Comparison of ENCODE assay signal across 12 cellular contexts in the genomic region with DNA sequence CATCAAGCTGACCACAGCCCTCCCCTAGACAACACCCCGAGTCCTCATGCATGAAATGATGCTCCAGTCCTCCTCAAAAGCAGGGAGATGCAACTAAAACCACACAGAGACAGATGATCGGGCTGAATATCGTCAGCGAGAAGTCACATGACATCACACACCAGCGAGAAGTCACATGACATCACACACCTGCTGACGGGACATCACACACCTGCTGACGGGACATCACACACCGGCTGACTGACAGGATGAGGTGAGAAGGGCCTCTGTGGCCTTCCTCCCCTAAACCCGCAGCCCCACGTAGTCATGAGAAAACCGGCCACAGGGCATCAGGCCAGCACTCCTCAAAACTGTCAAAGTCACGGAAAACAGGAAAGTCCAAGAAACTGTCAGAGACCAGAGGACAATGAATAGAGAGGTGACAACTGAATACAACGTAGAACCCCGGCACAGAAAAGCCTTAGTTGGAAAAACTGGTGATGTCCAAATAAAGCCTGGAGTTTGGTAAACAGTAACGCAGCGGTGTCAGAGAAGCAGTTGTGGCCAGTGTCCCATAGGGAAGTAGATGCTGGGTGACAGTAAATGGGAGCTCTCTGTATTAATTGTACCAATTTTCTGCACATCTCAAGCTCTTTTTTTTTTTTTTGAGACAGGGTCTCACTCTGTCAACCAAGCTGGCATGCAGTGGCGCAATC. TPM values are rescaled to one million over a fixed set of nuclear protein-coding genes. Genes with fewer than 3 reads are reported as not detected.
DNase-seq lines count a peak whose midpoint lies in the region; ATAC-seq, FAIRE-seq and TF ChIP-seq lines count a peak whose summit lies in the region.
"Had no signal": no experiment of that assay in that cellular context is flagged by ENCODE, and none has a peak within 500 bp of the region (broad histone marks: within the 10 kb centered on the region; RNA-seq: fewer than 3 reads in every experiment).

No MANE protein-coding gene starts in this region.

- ATAC-seq in A549 = no peak
- peak; percentile 17 for ATAC-seq in activated T-helper 17 cell treated with anti-CD3 and anti-CD28 coated beads, Interleukin-2, amount 50 U/mL, for 72 hours (replicated peaks)
- peak; percentile 72 for ATAC-seq in memory B cell (ENCODE audit: low read depth)
- no peak for ATAC-seq in HG02973 (IDR thresholded peaks at IDR 0.05; ENCODE audit: unreplicated experiment)
- no peak for ATAC-seq in GM21360 (IDR thresholded peaks at IDR 0.05; ENCODE audit: unreplicated experiment)
- ATAC-seq in HG02870 (IDR thresholded peaks at IDR 0.05; ENCODE audit: unreplicated experiment) = no peak
- ATAC-seq: psoas muscle had no signal

- no peak for TF ChIP-seq EP300 in A549 (IDR thresholded peaks at IDR 0.05)

- H3K4me1 Mint-ChIP-seq in activated T-helper 17 cell treated with anti-CD3 and anti-CD28 coated beads, Interleukin-2, amount 50 U/mL, for 72 hours = peaks cover 30% of the 10 kb centered on the region
- H3K4me1 Mint-ChIP-seq in memory B cell = peaks cover 39% of the 10 kb centered on the region
- H3K4me1 Mint-ChIP-seq in type B pancreatic cell (ENCODE audit: unreplicated experiment) = peaks cover 8% of the 10 kb centered on the region

- POLR2A ChIA-PET in A549 (lab: Yijun Ruan, JAX) = no interaction called here

- H3K4me3 Mint-ChIP-seq in activated T-helper 17 cell treated with anti-CD3 and anti-CD28 coated beads, Interleukin-2, amount 50 U/mL, for 72 hours = peak overlapping the region; percentile 7
- H3K4me3 Mint-ChIP-seq in memory B cell = peak overlapping the region; percentile 68
- H3K4me3 Mint-ChIP-seq in type B pancreatic cell = no peak overlapping the region

- no peak for TF ChIP-seq CTCF in A549 (IDR thresholded peaks at IDR 0.05)
- no peak for TF ChIP-seq CTCF in type B pancreatic cell (conservative IDR thresholded peaks at IDR 0.05)

- no peaks in the 10 kb centered on the region for H3K9me3 Mint-ChIP-seq in activated T-helper 17 cell treated with anti-CD3 and anti-CD28 coated beads, Interleukin-2, amount 50 U/mL, for 72 hours
- H3K9me3 Mint-ChIP-seq in memory B cell (no peaks in the 10 kb centered on the region), type B pancreatic cell (no peaks in the 10 kb centered on the region)

- DNase-seq in A549 (ENCODE audit: low read depth in 1 of 2, low spot score in 1 of 2) (no peak), NCI-H69 (lab: John Stamatoyannopoulos, UW) (peak; percentile 31), memory B cell (ENCODE audit: low spot score in 2 of 2) (peak; percentile 55 to 58), type B pancreatic cell (ENCODE audit: extremely low spot score, unreplicated experiment) (no peak)
- DNase-seq: BE2C, NCI-H226 had no signal

- peaks cover 61% of the 10 kb centered on the region for H3K4me1 ChIP-seq in A549
- H3K4me1 ChIP-seq: BE2C had no signal

- H3K9me3 ChIP-seq in A549 = no peaks in the 10 kb centered on the region
- H3K9me3 ChIP-seq: BE2C, psoas muscle had no signal

- H3K36me3 Mint-ChIP-seq in activated T-helper 17 cell treated with anti-CD3 and anti-CD28 coated beads, Interleukin-2, amount 50 U/mL, for 72 hours (ENCODE audit: low read depth) = peaks cover 57% of the 10 kb centered on the region
- peaks cover 12% of the 10 kb centered on the region for H3K36me3 Mint-ChIP-seq in memory B cell
- H3K36me3 Mint-ChIP-seq in type B pancreatic cell = peaks cover 4% of the 10 kb centered on the region

- H3K27ac ChIP-seq in A549 = no peak overlapping the region
- H3K27ac ChIP-seq: psoas muscle had no signal

- H3K27me3 Mint-ChIP-seq in activated T-helper 17 cell treated with anti-CD3 and anti-CD28 coated beads, Interleukin-2, amount 50 U/mL, for 72 hours = no peaks in the 10 kb centered on the region
- H3K27me3 Mint-ChIP-seq in memory B cell (no peaks in the 10 kb centered on the region), type B pancreatic cell (no peaks in the 10 kb centered on the region)

- TF ChIP-seq POLR2A in A549 (IDR thresholded peaks at IDR 0.05; ENCODE audit: low read length) = no peak

- CTCF ChIA-PET in A549 (lab: Yijun Ruan, JAX) = no interaction called here

- WGBS in A549 (ENCODE audit: missing lambda C conversion rate) = 85% methylated on average over 17 of the region's 17 CpGs

- FAIRE-seq in A549 (lab: Jason Lieb, UNC) = no peak
- FAIRE-seq: GM12892 had no signal

- TF ChIP-seq RAD21 in A549 (conservative IDR thresholded peaks at IDR 0.05 in 1 of 2, IDR thresholded peaks at IDR 0.05 in 1 of 2) = no peak

- no peak overlapping the region for H3K4me2 ChIP-seq in A549

- no peak overlapping the region for H3K27ac Mint-ChIP-seq in activated T-helper 17 cell treated with anti-CD3 and anti-CD28 coated beads, Interleukin-2, amount 50 U/mL, for 72 hours
- H3K27ac Mint-ChIP-seq in memory B cell = peak overlapping the region; percentile 98
- no peak overlapping the region for H3K27ac Mint-ChIP-seq in type B pancreatic cell

- H3K4me3 ChIP-seq in A549 = no peak overlapping the region
- H3K4me3 ChIP-seq: psoas muscle had no signal

TF ChIP-seq in A549, 52 proteins besides CTCF, POLR2A, EP300 and RAD21:
- TF ChIP-seq HOXA7 (CRISPR knock-in tag; IDR thresholded peaks at IDR 0.05) (no peak), GATA3 (IDR thresholded peaks at IDR 0.05; ENCODE audit: borderline replicate concordance) (no peak)
- TF ChIP-seq, protein P1, sequence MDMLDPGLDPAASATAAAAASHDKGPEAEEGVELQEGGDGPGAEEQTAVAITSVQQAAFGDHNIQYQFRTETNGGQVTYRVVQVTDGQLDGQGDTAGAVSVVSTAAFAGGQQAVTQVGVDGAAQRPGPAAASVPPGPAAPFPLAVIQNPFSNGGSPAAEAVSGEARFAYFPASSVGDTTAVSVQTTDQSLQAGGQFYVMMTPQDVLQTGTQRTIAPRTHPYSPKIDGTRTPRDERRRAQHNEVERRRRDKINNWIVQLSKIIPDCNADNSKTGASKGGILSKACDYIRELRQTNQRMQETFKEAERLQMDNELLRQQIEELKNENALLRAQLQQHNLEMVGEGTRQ (IDR thresholded peaks at IDR 0.05) = peak; percentile 81
TF ChIP-seq in A549: peak in this region for 1.

RNA-seq across cellular contexts. Expression of gene LITAF, which starts 14.3 kb away (rescaled TPM):
- polyA plus RNA-seq in A549 (2011; rRNA removed) (197 and 216 TPM in 2 replicates), A549 (2017; fragmentation: RNase III; extraction: RNeasy Plus Mini Kit Qiagen cat#74134 plus additional on column Dnase treatment) (197 to 227 TPM (median 218 TPM) in 3 replicates)
- polyA plus RNA-seq in A549 (2012; cell fraction: cytosol; rRNA removed) = 250 and 441 TPM in 2 replicates
- polyA plus RNA-seq in A549 (2012; cell fraction: nucleus; rRNA removed) = 173 and 229 TPM in 2 replicates
- 215 and 242 TPM in 2 replicates for polyA minus RNA-seq in A549 (2011; rRNA and poly(A)+ RNA removed)
- 10 to 100 TPM; 66.0 to 82.9 TPM for total RNA-seq in activated T-helper 17 cell treated with anti-CD3 and anti-CD28 coated beads, Interleukin-2, amount 50 U/mL, for 72 hours
- 49.8 and 66.6 TPM in 2 replicates for total RNA-seq in type B pancreatic cell (ENCODE audit: low replicate concordance)

Comparison
In these comparisons a context has a peak if more than half of its experiments do, and no peak if none do; other contexts are left out.
1. ATAC-seq: peak in activated T-helper 17 cell treated with anti-CD3 and anti-CD28 coated beads, Interleukin-2, amount 50 U/mL, for 72 hours (single experiment) and memory B cell (single experiment); none in A549 (0 of 2), HG02973 (single experiment), GM21360 (single experiment) and HG02870 (single experiment).
2. DNase-seq: peak in NCI-H69 (single experiment) and memory B cell (2 of 2); none in A549 (0 of 2) and type B pancreatic cell (single experiment).